ENCODE assay signal across 7 cellular contexts in the genomic region with DNA sequence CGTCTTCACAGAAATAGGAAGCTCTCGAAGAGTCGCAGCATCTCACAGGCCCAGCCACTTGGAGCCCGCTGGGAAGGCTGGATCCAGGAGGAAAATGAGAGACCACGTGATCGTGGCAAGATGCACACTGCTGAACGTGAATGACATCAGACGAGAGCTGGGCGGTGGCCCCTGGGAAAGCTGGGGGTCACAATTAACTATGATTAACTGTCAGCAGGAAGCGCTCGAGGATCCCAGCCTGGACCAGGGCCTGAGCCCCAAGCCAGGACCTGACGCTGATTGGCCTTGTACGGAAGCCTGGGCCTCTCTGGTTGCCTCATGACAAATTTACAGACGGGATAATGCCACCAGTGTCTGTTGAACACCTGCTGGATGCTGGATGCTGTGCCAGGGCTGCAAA.
"Had no signal": no experiment of that assay in that cellular context is flagged by ENCODE, and none has a peak within 500 bp of the region (broad histone marks: within the 10 kb centered on the region; RNA-seq: fewer than 3 reads in every experiment).

No MANE protein-coding gene starts in this region.

- H3K4me2 ChIP-seq: KMS-11 had no signal

- H3K27me3 Mint-ChIP-seq: IgD-negative memory B cell had no signal

- H3K36me3 Mint-ChIP-seq: IgD-negative memory B cell had no signal

- H3K27ac Mint-ChIP-seq: IgD-negative memory B cell had no signal

- H3K27ac ChIP-seq: HL-60, KMS-11 had no signal

- DNase-seq: KBM-7, KG1 had no signal

- FAIRE-seq: HepG2, HTR-8/SVneo had no signal

- H3K9ac ChIP-seq: KMS-11 had no signal

- H3K4me3 Mint-ChIP-seq: IgD-negative memory B cell had no signal
